In the genomic region with DNA sequence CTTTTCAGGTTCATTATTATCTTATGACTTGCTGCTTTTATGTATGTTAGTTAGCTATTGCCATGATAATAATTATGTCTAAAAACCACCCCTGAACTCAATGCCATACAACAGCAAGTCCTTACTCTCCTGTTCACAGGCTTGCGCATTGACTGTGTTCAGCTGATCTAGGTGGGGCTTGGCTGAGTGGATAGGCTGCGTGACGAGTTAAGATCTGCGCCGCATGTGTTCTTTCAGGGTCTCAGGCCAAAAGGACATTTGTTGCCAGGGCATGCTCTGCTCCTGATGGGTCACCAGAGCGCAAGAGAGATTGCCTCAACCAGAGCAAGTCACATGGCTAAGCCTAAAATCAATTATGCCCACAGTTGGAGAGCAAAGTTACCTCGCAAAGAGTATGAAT, we compare ENCODE assay signal across 8 cellular contexts. TPM values are rescaled to one million over a fixed set of nuclear protein-coding genes. Genes with fewer than 3 reads are reported as not detected.
DNase-seq lines count a peak whose midpoint lies in the region; ATAC-seq and TF ChIP-seq lines count a peak whose summit lies in the region.

No MANE protein-coding gene starts in this region.

- peaks cover 37% of the 10 kb centered on the region for H3K9me3 Mint-ChIP-seq in osteocyte (ENCODE audit: unreplicated experiment)

- peaks cover 20% of the 10 kb centered on the region for H3K9me3 ChIP-seq in MG63

- H3K27me3 ChIP-seq in MG63 = no peaks in the 10 kb centered on the region

- ATAC-seq in SK-N-SH treated with all-trans-retinoic acid at 6 μM for 48 hours (peak; percentile 50), omental fat pad (ENCODE audit: low FRiP score) (no peak)

- peak overlapping the region; percentile 90 for H3K4me3 Mint-ChIP-seq in osteocyte (ENCODE audit: unreplicated experiment)

- no peaks in the 10 kb centered on the region for H3K36me3 ChIP-seq in MG63

- peaks cover 60% of the 10 kb centered on the region for H3K36me3 Mint-ChIP-seq in osteocyte (ENCODE audit: unreplicated experiment)

- peak overlapping the region; percentile 93 for H3K27ac Mint-ChIP-seq in osteocyte (ENCODE audit: unreplicated experiment)

- no peaks in the 10 kb centered on the region for H3K27me3 Mint-ChIP-seq in osteocyte (ENCODE audit: unreplicated experiment)

- H3K4me3 ChIP-seq in fibroblast of mammary gland (ENCODE audit: control insufficient read depth, low read depth, low read length) (peak overlapping the region; percentile 91), MG63 (no peak overlapping the region; the same call in 1 of the 2 replicates)

- TF ChIP-seq CTCF in fibroblast of mammary gland (conservative IDR thresholded peaks at IDR 0.05; ENCODE audit: control insufficient read depth, insufficient read depth, low read depth, low read length) (no peak), osteocyte (IDR thresholded peaks at IDR 0.05) (no peak), omental fat pad (IDR thresholded peaks at IDR 0.05) (no peak)

- DNase-seq in NCI-H146 (lab: John Stamatoyannopoulos, UW) (peak; percentile 3), NCI-H146 treated with DMSO at 0.1 percent for 48 hours (lab: John Stamatoyannopoulos, UW; ENCODE audit: unreplicated experiment) (no peak), fibroblast of mammary gland (ENCODE audit: low read depth) (peak; percentile 72), osteocyte (ENCODE audit: extremely low spot score, unreplicated experiment) (no peak), omental fat pad (ENCODE audit: low spot score) (no peak), MG63 (no peak)
- no peak for DNase-seq in stimulated activated CD4-positive, alpha-beta T cell treated with anti-CD3 and anti-CD28 coated beads, Interleukin-2, amount 100 ng/mL, for 48 hours

- peaks cover 20% of the 10 kb centered on the region for H3K4me1 Mint-ChIP-seq in osteocyte (ENCODE audit: unreplicated experiment)

TF ChIP-seq in SK-N-SH treated with all-trans-retinoic acid at 6 μM for 48 hours, 23 proteins besides CTCF, POLR2A, EP300 and RAD21:
- no peak for TF ChIP-seq RARB (CRISPR knock-in tag; IDR thresholded peaks at IDR 0.05)
- TF ChIP-seq BACH2 (CRISPR knock-in tag; IDR thresholded peaks at IDR 0.05; ENCODE audit: borderline replicate concordance) = no peak
- TF ChIP-seq, protein P1, sequence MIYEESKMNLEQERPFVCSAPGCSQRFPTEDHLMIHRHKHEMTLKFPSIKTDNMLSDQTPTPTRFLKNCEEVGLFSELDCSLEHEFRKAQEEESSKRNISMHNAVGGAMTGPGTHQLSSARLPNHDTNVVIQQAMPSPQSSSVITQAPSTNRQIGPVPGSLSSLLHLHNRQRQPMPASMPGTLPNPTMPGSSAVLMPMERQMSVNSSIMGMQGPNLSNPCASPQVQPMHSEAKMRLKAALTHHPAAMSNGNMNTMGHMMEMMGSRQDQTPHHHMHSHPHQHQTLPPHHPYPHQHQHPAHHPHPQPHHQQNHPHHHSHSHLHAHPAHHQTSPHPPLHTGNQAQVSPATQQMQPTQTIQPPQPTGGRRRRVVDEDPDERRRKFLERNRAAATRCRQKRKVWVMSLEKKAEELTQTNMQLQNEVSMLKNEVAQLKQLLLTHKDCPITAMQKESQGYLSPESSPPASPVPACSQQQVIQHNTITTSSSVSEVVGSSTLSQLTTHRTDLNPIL (CRISPR knock-in tag; IDR thresholded peaks at IDR 0.05; ENCODE audit: low read depth) = no peak
- TF ChIP-seq, protein P2, sequence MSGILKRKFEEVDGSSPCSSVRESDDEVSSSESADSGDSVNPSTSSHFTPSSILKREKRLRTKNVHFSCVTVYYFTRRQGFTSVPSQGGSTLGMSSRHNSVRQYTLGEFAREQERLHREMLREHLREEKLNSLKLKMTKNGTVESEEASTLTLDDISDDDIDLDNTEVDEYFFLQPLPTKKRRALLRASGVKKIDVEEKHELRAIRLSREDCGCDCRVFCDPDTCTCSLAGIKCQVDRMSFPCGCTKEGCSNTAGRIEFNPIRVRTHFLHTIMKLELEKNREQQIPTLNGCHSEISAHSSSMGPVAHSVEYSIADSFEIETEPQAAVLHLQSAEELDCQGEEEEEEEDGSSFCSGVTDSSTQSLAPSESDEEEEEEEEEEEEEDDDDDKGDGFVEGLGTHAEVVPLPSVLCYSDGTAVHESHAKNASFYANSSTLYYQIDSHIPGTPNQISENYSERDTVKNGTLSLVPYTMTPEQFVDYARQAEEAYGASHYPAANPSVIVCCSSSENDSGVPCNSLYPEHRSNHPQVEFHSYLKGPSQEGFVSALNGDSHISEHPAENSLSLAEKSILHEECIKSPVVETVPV (CRISPR knock-in tag; IDR thresholded peaks at IDR 0.05) = no peak
- TF ChIP-seq, protein P3, sequence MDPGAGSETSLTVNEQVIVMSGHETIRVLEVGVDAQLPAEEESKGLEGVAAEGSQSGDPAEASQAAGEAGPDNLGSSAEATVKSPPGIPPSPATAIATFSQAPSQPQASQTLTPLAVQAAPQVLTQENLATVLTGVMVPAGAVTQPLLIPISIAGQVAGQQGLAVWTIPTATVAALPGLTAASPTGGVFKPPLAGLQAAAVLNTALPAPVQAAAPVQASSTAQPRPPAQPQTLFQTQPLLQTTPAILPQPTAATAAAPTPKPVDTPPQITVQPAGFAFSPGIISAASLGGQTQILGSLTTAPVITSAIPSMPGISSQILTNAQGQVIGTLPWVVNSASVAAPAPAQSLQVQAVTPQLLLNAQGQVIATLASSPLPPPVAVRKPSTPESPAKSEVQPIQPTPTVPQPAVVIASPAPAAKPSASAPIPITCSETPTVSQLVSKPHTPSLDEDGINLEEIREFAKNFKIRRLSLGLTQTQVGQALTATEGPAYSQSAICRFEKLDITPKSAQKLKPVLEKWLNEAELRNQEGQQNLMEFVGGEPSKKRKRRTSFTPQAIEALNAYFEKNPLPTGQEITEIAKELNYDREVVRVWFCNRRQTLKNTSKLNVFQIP (CRISPR knock-in tag; IDR thresholded peaks at IDR 0.05; ENCODE audit: borderline replicate concordance, low read depth) = no peak
- TF ChIP-seq CSDC2 (CRISPR knock-in tag; IDR thresholded peaks at IDR 0.05) = no peak
- TF ChIP-seq TOX (CRISPR knock-in tag; IDR thresholded peaks at IDR 0.05; ENCODE audit: borderline replicate concordance) = no peak
- TF ChIP-seq ZNF565 (CRISPR knock-in tag; conservative IDR thresholded peaks at IDR 0.05; ENCODE audit: low read depth) = no peak
- TF ChIP-seq SNAI2 (CRISPR knock-in tag; IDR thresholded peaks at IDR 0.05) = no peak
- TF ChIP-seq ZFP3 (CRISPR knock-in tag; IDR thresholded peaks at IDR 0.05) = no peak
- TF ChIP-seq TCF4 (CRISPR knock-in tag; IDR thresholded peaks at IDR 0.05; ENCODE audit: borderline replicate concordance) = no peak
TF ChIP-seq in SK-N-SH treated with all-trans-retinoic acid at 6 μM for 48 hours: peak in this region for 0.

RNA-seq across cellular contexts. Expression of a gene that starts 0.9 kb away (rescaled TPM):
- 11.5 and 13.2 TPM in 2 replicates for total RNA-seq in osteocyte
- 10 to 100 TPM in 2 of 4 donors, 1 to 10 TPM in 2; 5.6 to 13.2 (median 8.4) TPM for total RNA-seq in omental fat pad
- total RNA-seq in MG63 (2014; rRNA removed; shearing (Covaris generic); ENCODE audit: low replicate concordance) = 0.63 TPM in 1 of 2 replicates, not detected in the other

RNA-seq across cellular contexts. Expression of a gene that starts 0.9 kb away (rescaled TPM):
- total RNA-seq in osteocyte (3.2 and 3.4 TPM in 2 replicates), omental fat pad (1 to 10 TPM; 1.7 to 3.9 (median 3.2) TPM)
- total RNA-seq in MG63 (2014; rRNA removed; shearing (Covaris generic); ENCODE audit: low replicate concordance) = 0.03 and 0.25 TPM in 2 replicates

Comparison
In these comparisons a context has a peak if more than half of its experiments do, and no peak if none do; other contexts are left out.
1. DNase-seq: peak in NCI-H146 (single experiment) and fibroblast of mammary gland (single experiment); none in NCI-H146 treated with DMSO at 0.1 percent for 48 hours (single experiment), osteocyte (single experiment), stimulated activated CD4-positive, alpha-beta T cell treated with anti-CD3 and anti-CD28 coated beads, Interleukin-2, amount 100 ng/mL, for 48 hours (0 of 2), omental fat pad (single experiment) and MG63 (single experiment).